ENCODE assay signal across 8 cellular contexts in the genomic region with DNA sequence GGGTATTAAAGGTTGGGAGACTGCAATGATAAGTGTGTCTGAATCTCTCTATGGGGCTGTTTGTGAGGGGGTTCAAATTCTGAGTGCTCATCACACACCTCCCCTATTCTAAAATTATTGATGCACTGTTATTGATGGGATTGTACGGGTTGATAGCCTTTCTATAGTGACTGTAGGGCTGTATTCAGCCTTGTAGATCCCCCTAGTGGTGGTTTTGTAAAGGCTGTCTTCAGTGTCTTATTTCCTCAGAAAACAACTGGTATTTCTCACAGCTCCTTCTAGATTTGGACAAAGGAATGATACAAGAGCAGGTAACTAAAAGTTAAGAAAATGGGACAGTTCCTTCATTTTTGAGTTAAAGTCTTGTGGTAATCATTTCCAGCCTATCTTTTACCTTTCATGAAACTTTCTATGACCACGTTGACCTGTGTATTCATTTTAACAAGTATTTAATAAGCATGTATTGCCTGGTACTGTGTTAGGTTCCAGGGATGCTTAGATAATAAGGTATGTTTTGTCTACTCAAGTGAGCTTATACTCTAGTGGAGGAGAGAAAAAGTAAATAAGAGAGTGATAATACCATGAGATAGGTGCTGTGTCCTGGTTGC. TPM values are rescaled to one million over a fixed set of nuclear protein-coding genes. Genes with fewer than 3 reads are reported as not detected.
DNase-seq lines count a peak whose midpoint lies in the region; ATAC-seq and TF ChIP-seq lines count a peak whose summit lies in the region.

No MANE protein-coding gene starts in this region.

- POLR2A ChIA-PET in WTC11 (lab: Charles Lee), result no interaction called here

- H3K27me3 ChIP-seq in cardiac muscle cell, result no peaks in the 10 kb centered on the region
- H3K27me3 ChIP-seq in sigmoid colon, result no peaks in the 10 kb centered on the region

- peaks cover 35% of the 10 kb centered on the region for H3K36me3 Mint-ChIP-seq in WTC11

- H3K4me1 Mint-ChIP-seq in WTC11, result peaks cover 40% of the 10 kb centered on the region

- H3K36me3 ChIP-seq in cardiac muscle cell, result peaks cover 36% of the 10 kb centered on the region
- peaks cover 0 to 69% (median 3%) of the 10 kb centered on the region in 4 donors for H3K36me3 ChIP-seq in sigmoid colon

- peak overlapping the region; percentile 73; the same call in 1 of the 2 replicates for H3K27ac Mint-ChIP-seq in WTC11

- 40 to 48% methylated on average over 2 of the region's 2 CpGs for WGBS in sigmoid colon, 2 donors

- peak overlapping the region; percentile 25 for H3K27ac ChIP-seq in cardiac muscle cell
- no peak overlapping the region for H3K27ac ChIP-seq in sigmoid colon

- peak; percentile 78 for TF ChIP-seq CTCF in GM13977 (IDR thresholded peaks at IDR 0.05; ENCODE audit: extremely low read depth, insufficient read depth, missing control alignments)
- TF ChIP-seq CTCF in WTC11 (IDR thresholded peaks at IDR 0.05), result peak; percentile 67
- peak; percentile 88 for TF ChIP-seq CTCF in cardiac muscle cell (IDR thresholded peaks at IDR 0.05; ENCODE audit: low read depth, low read length)
- TF ChIP-seq CTCF in sigmoid colon (IDR thresholded peaks at IDR 0.05), result peak; percentile 22 to 74 (median 62)

- H3K4me1 ChIP-seq in cardiac muscle cell (ENCODE audit: low read depth) (no peaks in the 10 kb centered on the region), sigmoid colon (peaks cover 0 to 37% (median 13%) of the 10 kb centered on the region in 4 donors)

- H3K4me3 ChIP-seq in cardiac muscle cell (no peak overlapping the region), sigmoid colon (no peak overlapping the region)

- ATAC-seq in HG02884 (IDR thresholded peaks at IDR 0.05; ENCODE audit: unreplicated experiment) (peak; percentile 87), WTC11 (peak; percentile 87)

- DNase-seq in Ammon's horn (ENCODE audit: low spot score), result peak; percentile 60
- DNase-seq in GM13977 (ENCODE audit: low spot score), result peak; percentile 30
- peak; percentile 67 for DNase-seq in NCI-H2107 treated with DMSO at 0.1 percent for 48 hours (lab: John Stamatoyannopoulos, UW; ENCODE audit: unreplicated experiment)
- no peak for DNase-seq in WTC11 (ENCODE audit: low spot score)
- DNase-seq in cardiac muscle cell (ENCODE audit: low read depth in 1 of 2, low spot score in 1 of 2), result peak; percentile 66
- DNase-seq in sigmoid colon, result no peak
- no peak for DNase-seq in NCI-H524 treated with DMSO at 0.1 percent for 48 hours (lab: John Stamatoyannopoulos, UW)

- H3K9me3 ChIP-seq in cardiac muscle cell (ENCODE audit: low read depth) (no peaks in the 10 kb centered on the region), sigmoid colon (no peaks in the 10 kb centered on the region)

- no peaks in the 10 kb centered on the region for H3K27me3 Mint-ChIP-seq in WTC11 (ENCODE audit: low read depth)

- in situ Hi-C loops in GM13977 (cut with MboI; ENCODE audit: low pct_unique_long_range_greater_than_20kb, low sequenced_read_pairs, unreplicated experiment), result no loop called here

- H3K9me3 Mint-ChIP-seq in WTC11, result no peaks in the 10 kb centered on the region

- CTCF ChIA-PET in WTC11 (lab: Charles Lee), result interaction anchor here (0.6 to 1.6 kb wide), 13 partner anchors 10 to 232 kb away, joined by 3 to 11 read pairs (median 4); partner anchors contain the start of genes ELAC1, ME2 and SMAD4

- no peak overlapping the region for H3K4me3 Mint-ChIP-seq in WTC11

- no peak for TF ChIP-seq POLR2A in sigmoid colon (IDR thresholded peaks at IDR 0.05)

- intact Hi-C loops in sigmoid colon (cut with DNase I), result loop anchor here (10.0 kb wide), 1 partner anchor 546 kb away; no protein-coding TSS in a partner anchor

- no peak for TF ChIP-seq EP300 in sigmoid colon (IDR thresholded peaks at IDR 0.05)

TF ChIP-seq in WTC11, 78 proteins besides CTCF, POLR2A, EP300 and RAD21:
- no peak for TF ChIP-seq ZNF671 (CRISPR knock-in tag; IDR thresholded peaks at IDR 0.05)

RNA-seq across cellular contexts. Expression of gene SMAD4, which starts 21.2 kb away (rescaled TPM):
- 105 to 107 TPM (median 107 TPM) in 3 replicates for total RNA-seq in WTC11 (2021)
- 69.4 and 72.4 TPM in 2 replicates for total RNA-seq in cardiac muscle cell
- polyA plus RNA-seq in cardiac muscle cell, result 75.5 and 90.0 TPM in 2 replicates
- total RNA-seq in sigmoid colon, result 100 to 1,000 TPM; 106 to 143 (median 122) TPM
- polyA plus RNA-seq in sigmoid colon, result 10 to 100 TPM; 16.4 to 25.5 (median 19.8) TPM

Comparison
In these comparisons a context has a peak if more than half of its experiments do, and no peak if none do; other contexts are left out.
1. DNase-seq: peak in Ammon's horn (single experiment), GM13977 (single experiment), NCI-H2107 treated with DMSO at 0.1 percent for 48 hours (single experiment) and cardiac muscle cell (2 of 2); none in WTC11 (single experiment), sigmoid colon (single experiment) and NCI-H524 treated with DMSO at 0.1 percent for 48 hours (single experiment).
2. Peak in every context shown above with its lines, with median percentiles within 50 percentile points of each other: CTCF ChIP-seq.